ENCODE assay signal across 15 cellular contexts in the genomic region with DNA sequence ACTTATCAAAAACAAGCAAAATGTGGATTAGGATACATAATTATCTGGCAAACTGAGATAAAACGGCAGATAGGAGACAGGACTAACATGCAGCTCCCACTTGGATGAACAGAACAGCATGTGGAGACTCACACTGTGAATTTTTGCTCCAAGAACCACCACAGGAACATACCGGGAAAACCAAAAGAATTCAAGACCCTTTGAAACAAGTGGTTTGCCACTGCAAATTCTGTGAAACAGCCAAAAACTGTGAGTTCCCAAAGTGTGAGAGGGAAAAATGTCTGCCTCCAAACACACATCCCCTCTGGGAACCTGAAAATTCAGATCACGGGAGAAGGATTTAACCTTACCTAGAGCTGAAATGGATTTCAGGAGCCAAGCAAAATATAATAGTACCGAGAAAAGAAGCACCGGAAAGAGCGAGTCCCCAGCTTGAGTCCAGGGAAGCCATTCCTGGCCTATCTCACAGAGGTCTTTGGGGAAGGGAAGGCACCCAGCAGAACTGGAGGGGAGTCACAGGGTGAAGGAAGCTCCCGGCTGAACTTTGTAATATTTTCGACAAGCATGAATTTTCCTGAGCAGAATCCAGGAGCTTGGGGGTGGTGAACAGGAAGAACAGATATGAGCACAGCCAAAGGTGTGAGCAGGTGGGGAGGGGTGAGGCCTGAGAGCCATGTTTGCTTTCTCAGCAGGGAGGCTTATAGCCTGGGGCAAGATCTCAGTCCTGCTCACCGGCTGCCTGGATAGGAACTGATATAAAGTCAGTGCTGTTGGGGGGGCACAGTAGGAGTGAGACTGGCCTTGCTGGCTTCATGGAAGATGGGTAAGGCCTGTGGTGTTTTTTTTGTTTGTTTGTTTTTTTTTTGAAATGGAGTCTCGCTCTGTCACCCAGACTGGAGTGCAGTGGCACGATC. TPM values are rescaled to one million over a fixed set of nuclear protein-coding genes. Genes with fewer than 3 reads are reported as not detected.
DNase-seq lines count a peak whose midpoint lies in the region; ATAC-seq, FAIRE-seq and TF ChIP-seq lines count a peak whose summit lies in the region.
"Had no signal": no experiment of that assay in that cellular context is flagged by ENCODE, and none has a peak within 500 bp of the region (broad histone marks: within the 10 kb centered on the region; RNA-seq: fewer than 3 reads in every experiment).

No MANE protein-coding gene starts in this region.

- no peaks in the 10 kb centered on the region for H4K20me1 ChIP-seq in PC-9 (ENCODE audit: insufficient read depth)

- peak overlapping the region; percentile 80 for H2AFZ ChIP-seq in PC-9

- no peak for TF ChIP-seq CTCF in CD14-positive monocyte (IDR thresholded peaks at IDR 0.05)
- TF ChIP-seq CTCF in HFFc6 (IDR thresholded peaks at IDR 0.05): no peak
- TF ChIP-seq CTCF in PC-9 (conservative IDR thresholded peaks at IDR 0.05): no peak

- H3K9me2 ChIP-seq in PC-9 (ENCODE audit: insufficient read depth): no peaks in the 10 kb centered on the region

- peaks cover 45% of the 10 kb centered on the region for H3K4me1 Mint-ChIP-seq in CD14-positive monocyte
- peaks cover 48% of the 10 kb centered on the region for H3K4me1 Mint-ChIP-seq in HFFc6 (ENCODE audit: low read depth)

- FAIRE-seq in GM12892 (lab: Jason Lieb, UNC): no peak
- FAIRE-seq: HTR-8/SVneo had no signal

- H3K27me3 Mint-ChIP-seq in CD14-positive monocyte (ENCODE audit: low read depth in 3 of 3) (no peaks in the 10 kb centered on the region), HFFc6 (ENCODE audit: insufficient read depth) (no peaks in the 10 kb centered on the region)

- H3F3A ChIP-seq in PC-9 (ENCODE audit: insufficient read depth, low read depth): peaks cover 5% of the 10 kb centered on the region; the same call in 1 of the 2 replicates

- H3K36me3 Mint-ChIP-seq in CD14-positive monocyte (peaks cover 57 to 74% of the 10 kb centered on the region in 2 donors), HFFc6 (ENCODE audit: low read depth) (peaks cover 37% of the 10 kb centered on the region)

- peak overlapping the region; percentile 77 for H3K27ac ChIP-seq in PC-9
- H3K27ac ChIP-seq: RWPE1 had no signal

- H3K4me1 ChIP-seq in PC-9 (replicated peaks; ENCODE audit: insufficient read depth): peaks cover 27% of the 10 kb centered on the region

- H3K36me3 ChIP-seq in PC-9 (ENCODE audit: low read depth): no peaks in the 10 kb centered on the region

- no peaks in the 10 kb centered on the region for H3K9me3 ChIP-seq in PC-9 (ENCODE audit: insufficient read depth, low read depth)

- H3K4me3 Mint-ChIP-seq in CD14-positive monocyte: no peak overlapping the region
- no peak overlapping the region for H3K4me3 Mint-ChIP-seq in HFFc6

- H3K4me3 ChIP-seq in PC-9: peak overlapping the region; percentile 45; the same call in 1 of the 2 replicates

- peak overlapping the region; percentile 77 for H3K4me2 ChIP-seq in PC-9

- CTCF ChIA-PET in PC-9 (lab: Charles Lee): no interaction called here

- POLR2A ChIA-PET in PC-9 (lab: Charles Lee; ENCODE audit: unreplicated experiment): interaction anchor here (0.6 to 0.7 kb wide), 3 partner anchors 85 to 340 kb away, joined by 3 to 12 read pairs (median 6); a partner anchor contains a TSS

- peaks cover 32% of the 10 kb centered on the region for H3K79me2 ChIP-seq in PC-9 (ENCODE audit: low read depth)

- ATAC-seq in HG03565 (IDR thresholded peaks at IDR 0.05; ENCODE audit: unreplicated experiment): no peak

- H3K27ac Mint-ChIP-seq in CD14-positive monocyte: peak overlapping the region; percentile 72 to 97 (median 89)
- 0 out of 2 replicates have a peak overlapping the region, but pooled peaks have one; percentile 8 for H3K27ac Mint-ChIP-seq in HFFc6

- no peak for DNase-seq in CD14-positive monocyte (ENCODE audit: low spot score)
- DNase-seq in HFFc6: no peak
- peak; percentile 78 to 86 for DNase-seq in PC-9
- peak; percentile 17 for DNase-seq in iPS-NIHi7 (ENCODE audit: extremely low spot score)
- DNase-seq in cerebellar cortex (ENCODE audit: low spot score): no peak
- no peak for DNase-seq in GM12892 (ENCODE audit: insufficient read length)
- DNase-seq in activated CD4-positive, alpha-beta T cell treated with anti-CD3 and anti-CD28 coated beads for 48 hours: no peak
- DNase-seq: activated CD8-positive, alpha-beta memory T cell treated with anti-CD3 and anti-CD28 coated beads, Interleukin-2, amount 50 U/mL, for 4 hours; activated naive CD4-positive, alpha-beta T cell treated with Interleukin-2 at 50 U/mL for 16 hours; NCI-H1105; NCI-H526 treated with DMSO at 0.1 percent for 48 hours; stimulated activated CD4-positive, alpha-beta T cell treated with anti-CD3 and anti-CD28 coated beads, Interleukin-15, amount 100 ng/mL, for 24 hours had no signal

- no peak for TF ChIP-seq POLR2A in GM12892 (IDR thresholded peaks at IDR 0.05; ENCODE audit: low read depth, low read length)

- H3K9me3 Mint-ChIP-seq in CD14-positive monocyte (peaks cover 5 to 16% (median 8%) of the 10 kb centered on the region in 7 donors), HFFc6 (no peaks in the 10 kb centered on the region)

- no TSS peak for BruUV-seq in PC-9 (replicated peaks; lab: Mats Ljungman, UMichigan)

- no peaks in the 10 kb centered on the region for H3K27me3 ChIP-seq in PC-9 (ENCODE audit: insufficient read depth, low read depth)

- intact Hi-C loops in CD14-positive monocyte (cut with micrococcal nuclease): loop anchor here in 1 of 2 donors (10.0 kb wide), 1 partner anchor 48 kb away; no protein-coding TSS in a partner anchor
- intact Hi-C loops in PC-9 (cut with micrococcal nuclease; ENCODE audit: unreplicated experiment): no loop called here

RNA-seq across cellular contexts. Expression of a gene that starts 23.9 kb away (rescaled TPM):
- polyA plus RNA-seq in CD14-positive monocyte: 10 to 100 TPM; 80.8 to 94.4 TPM
- total RNA-seq in HFFc6 (2021; fragmentation: NEBNext Ultra II Directional; extraction: Animal tissue kit (Norgen Biotek cat#: 25700)): 10 to 100 TPM; 31.2 to 57.9 (median 36.0) TPM
- total RNA-seq in PC-9 (2021): 9.8 and 11.8 TPM in 2 replicates
- polyA plus RNA-seq in GM12892 (2012; ENCODE audit: missing spikeins): 19.6 TPM

Comparison
In these comparisons a context has a peak if more than half of its experiments do, and no peak if none do; other contexts are left out.
1. DNase-seq: peak in PC-9 (2 of 2) and iPS-NIHi7 (single experiment); none in CD14-positive monocyte (single experiment), HFFc6 (single experiment), cerebellar cortex (single experiment), GM12892 (single experiment) and activated CD4-positive, alpha-beta T cell treated with anti-CD3 and anti-CD28 coated beads for 48 hours (single experiment).